Comparison of ENCODE assay signal across 8 cellular contexts in genomic region chr20:25408890-25409289, GRCh38. TPM values are rescaled to one million over a fixed set of nuclear protein-coding genes. Genes with fewer than 3 reads are reported as not detected.
DNase-seq lines count a peak whose midpoint lies in the region; ATAC-seq and TF ChIP-seq lines count a peak whose summit lies in the region.
"Had no signal": no experiment of that assay in that cellular context is flagged by ENCODE, and none has a peak within 500 bp of the region (broad histone marks: within the 10 kb centered on the region; RNA-seq: fewer than 3 reads in every experiment).

No MANE protein-coding gene starts in this region.

- H3K4ac ChIP-seq in mesendoderm (ENCODE audit: low read depth, low read length), result no peak overlapping the region

- H2BK15ac ChIP-seq in mesendoderm (replicated peaks; ENCODE audit: low read depth), result no peak overlapping the region

- H3K36me3 Mint-ChIP-seq in activated naive CD4-positive, alpha-beta T cell treated with anti-CD3 and anti-CD28 coated beads, Interleukin-2, amount 50 U/mL, for 72 hours, result peaks cover 21 to 28% of the 10 kb centered on the region in 2 donors

- peaks cover 0 to 7% of the 10 kb centered on the region in 2 donors for H3K9me3 Mint-ChIP-seq in activated naive CD4-positive, alpha-beta T cell treated with anti-CD3 and anti-CD28 coated beads, Interleukin-2, amount 50 U/mL, for 72 hours

- WGBS in mesendoderm (ENCODE audit: extremely low coverage, insufficient coverage, low lambda C conversion rate), result no CpG with 5 or more reads among the region's 5 CpGs

- no peak overlapping the region for H2BK120ac ChIP-seq in mesendoderm (ENCODE audit: low read depth, low read length)

- no peak overlapping the region for H3K18ac ChIP-seq in mesendoderm (ENCODE audit: low read length)

- H4K5ac ChIP-seq in mesendoderm (ENCODE audit: low read length), result no peak overlapping the region

- H3K4me1 ChIP-seq in mesendoderm (ENCODE audit: control insufficient read depth, low read depth, low read length), result peaks cover 7% of the 10 kb centered on the region

- H3K79me2 ChIP-seq in mesendoderm (ENCODE audit: control insufficient read depth, insufficient read depth, low read length), result peaks cover 31% of the 10 kb centered on the region

- H3K4me2 ChIP-seq in mesendoderm (ENCODE audit: low read length), result peak overlapping the region; percentile 5

- ATAC-seq in activated naive CD4-positive, alpha-beta T cell treated with anti-CD3 and anti-CD28 coated beads, Interleukin-2, amount 50 U/mL, for 72 hours, result no peak
- ATAC-seq: effector memory CD8-positive, alpha-beta T cell had no signal

- no peak overlapping the region for H3K27ac ChIP-seq in mesendoderm (ENCODE audit: low read depth, low read length)

- H3K23ac ChIP-seq in mesendoderm (ENCODE audit: low read length), result no peak overlapping the region

- peak overlapping the region; percentile 11 to 95 for H3K27ac Mint-ChIP-seq in activated naive CD4-positive, alpha-beta T cell treated with anti-CD3 and anti-CD28 coated beads, Interleukin-2, amount 50 U/mL, for 72 hours

- H3K27me3 ChIP-seq in GM06990 (replicated peaks; ENCODE audit: control insufficient read depth, insufficient read depth, low read length) (no peaks in the 10 kb centered on the region), mesendoderm (ENCODE audit: insufficient read depth, low read length, poor library complexity) (no peaks in the 10 kb centered on the region)

- no peak for TF ChIP-seq CTCF in GM06990 (IDR thresholded peaks at IDR 0.05; ENCODE audit: insufficient read depth, low read length, poor library complexity, severe bottlenecking)

- H3K36me3 ChIP-seq in GM06990 (ENCODE audit: control insufficient read depth, insufficient read depth, low read length) (no peaks in the 10 kb centered on the region), mesendoderm (ENCODE audit: control insufficient read depth, insufficient read depth, low read length) (peaks cover 2% of the 10 kb centered on the region)

- H3K56ac ChIP-seq in mesendoderm (ENCODE audit: low read length), result peak overlapping the region; percentile 76

- H2BK5ac ChIP-seq in mesendoderm (ENCODE audit: low read length), result no peak overlapping the region

- no peak overlapping the region for H4K8ac ChIP-seq in mesendoderm (ENCODE audit: low read depth, low read length)

- H3K4me3 ChIP-seq in GM06990 (replicated peaks; ENCODE audit: low read depth, low read length) (peak overlapping the region; percentile 95), mesendoderm (ENCODE audit: low read length) (no peak overlapping the region)
- H3K4me3 ChIP-seq in Jurkat, Clone E6-1 (ENCODE audit: low read length), result peak overlapping the region; percentile 69

- peaks cover 16% of the 10 kb centered on the region for H3K79me1 ChIP-seq in mesendoderm (ENCODE audit: low read length)

- H3K9ac ChIP-seq in mesendoderm (ENCODE audit: low read length), result peak overlapping the region; percentile 77

- no peak overlapping the region for H2AK5ac ChIP-seq in mesendoderm (ENCODE audit: low read length)

- DNase-seq in GM06990 (ENCODE audit: extremely low read depth, insufficient read length) (no peak), mesendoderm (no peak), epidermal melanocyte (ENCODE audit: insufficient read length, low spot score) (no peak), OCI-M1 (lab: John Stamatoyannopoulos, UW) (no peak), DMS153 treated with DMSO at 0.1 percent for 48 hours (lab: John Stamatoyannopoulos, UW; ENCODE audit: unreplicated experiment) (no peak)
- no peak for DNase-seq in Jurkat, Clone E6-1 (ENCODE audit: low read depth, low spot score)
- no peak for DNase-seq in activated naive CD4-positive, alpha-beta T cell treated with anti-CD3 and anti-CD28 coated beads, Interleukin-2, amount 50 U/mL, for 72 hours (ENCODE audit: low spot score in 2 of 2)
- DNase-seq: effector memory CD8-positive, alpha-beta T cell had no signal

RNA-seq across cellular contexts. Expression of gene GINS1, which starts 1.4 kb away (rescaled TPM):
- polyA plus RNA-seq in Jurkat, Clone E6-1 (2012; ENCODE audit: insufficient read depth, insufficient read length), result 26.4 TPM
- 10 to 100 TPM; 26.3 to 26.6 TPM for total RNA-seq in activated naive CD4-positive, alpha-beta T cell treated with anti-CD3 and anti-CD28 coated beads, Interleukin-2, amount 50 U/mL, for 72 hours
- 35.4 TPM for polyA plus RNA-seq in mesendoderm (2013, experiment 1 of 2)
- 35.9 TPM for polyA plus RNA-seq in mesendoderm (2013, experiment 2 of 2)

RNA-seq across cellular contexts. Expression of gene ABHD12, which starts 18.3 kb away (rescaled TPM):
- polyA plus RNA-seq in Jurkat, Clone E6-1 (2012; ENCODE audit: insufficient read depth, insufficient read length), result 41.2 TPM
- 10 to 100 TPM; 13.8 to 20.2 TPM for total RNA-seq in activated naive CD4-positive, alpha-beta T cell treated with anti-CD3 and anti-CD28 coated beads, Interleukin-2, amount 50 U/mL, for 72 hours
- polyA plus RNA-seq in mesendoderm (2013, experiment 1 of 2), result 26.3 TPM
- 28.3 TPM for polyA plus RNA-seq in mesendoderm (2013, experiment 2 of 2)
